ENCODE assay signal across 1 cellular context in the genomic region with DNA sequence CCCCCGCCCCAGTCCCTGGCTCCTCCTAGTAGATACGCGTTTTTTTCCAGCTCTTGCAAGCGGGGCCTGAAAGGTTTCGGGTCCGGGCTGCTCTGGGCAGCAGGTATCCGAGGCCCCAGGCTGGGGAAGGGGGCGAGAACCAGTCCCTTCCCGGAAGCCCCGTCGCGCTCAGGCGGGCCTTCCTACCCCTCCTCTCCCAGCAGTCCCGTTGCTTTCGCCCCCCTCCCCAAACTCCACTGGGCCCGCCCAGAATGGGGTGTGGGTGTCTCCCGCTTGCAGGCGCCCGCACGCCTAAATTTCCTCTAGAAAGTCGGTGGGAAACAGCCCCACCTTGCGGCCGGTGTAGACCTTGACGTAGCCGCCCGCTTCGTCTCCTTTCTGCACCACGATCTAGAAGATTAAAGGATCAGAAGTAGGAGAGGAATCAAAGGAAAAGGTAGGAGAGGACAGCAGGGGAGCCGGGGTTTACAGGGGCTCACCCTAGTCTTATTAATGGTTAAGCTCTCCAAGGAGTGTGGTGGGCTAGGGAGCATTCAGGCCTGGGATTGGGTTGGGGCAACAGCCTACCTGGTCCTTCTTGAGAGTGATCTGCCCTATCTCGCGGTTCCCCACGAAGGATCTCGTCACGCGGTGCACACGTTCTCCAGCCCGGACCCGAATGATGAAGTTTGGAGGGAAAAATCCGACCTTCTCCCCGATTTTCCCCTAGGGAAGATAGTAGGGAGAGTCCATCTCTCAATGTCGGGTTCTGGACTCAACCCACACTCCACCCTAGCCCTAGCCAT.
TF ChIP-seq lines count a peak whose summit lies in the region.

No MANE protein-coding gene starts in this region.

TF ChIP-seq in HEK293, 187 proteins besides CTCF, POLR2A, EP300 and RAD21 (continued from another document):
- TF ChIP-seq, protein P1, sequence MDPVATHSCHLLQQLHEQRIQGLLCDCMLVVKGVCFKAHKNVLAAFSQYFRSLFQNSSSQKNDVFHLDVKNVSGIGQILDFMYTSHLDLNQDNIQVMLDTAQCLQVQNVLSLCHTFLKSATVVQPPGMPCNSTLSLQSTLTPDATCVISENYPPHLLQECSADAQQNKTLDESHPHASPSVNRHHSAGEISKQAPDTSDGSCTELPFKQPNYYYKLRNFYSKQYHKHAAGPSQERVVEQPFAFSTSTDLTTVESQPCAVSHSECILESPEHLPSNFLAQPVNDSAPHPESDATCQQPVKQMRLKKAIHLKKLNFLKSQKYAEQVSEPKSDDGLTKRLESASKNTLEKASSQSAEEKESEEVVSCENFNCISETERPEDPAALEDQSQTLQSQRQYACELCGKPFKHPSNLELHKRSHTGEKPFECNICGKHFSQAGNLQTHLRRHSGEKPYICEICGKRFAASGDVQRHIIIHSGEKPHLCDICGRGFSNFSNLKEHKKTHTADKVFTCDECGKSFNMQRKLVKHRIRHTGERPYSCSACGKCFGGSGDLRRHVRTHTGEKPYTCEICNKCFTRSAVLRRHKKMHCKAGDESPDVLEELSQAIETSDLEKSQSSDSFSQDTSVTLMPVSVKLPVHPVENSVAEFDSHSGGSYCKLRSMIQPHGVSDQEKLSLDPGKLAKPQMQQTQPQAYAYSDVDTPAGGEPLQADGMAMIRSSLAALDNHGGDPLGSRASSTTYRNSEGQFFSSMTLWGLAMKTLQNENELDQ (tag by site-specific recombination; IDR thresholded peaks at IDR 0.05; ENCODE audit: low read depth), result no peak
- TF ChIP-seq ZNF658 (tag by site-specific recombination; IDR thresholded peaks at IDR 0.05), result no peak
- peak; percentile 63 for TF ChIP-seq ZNF654 (tag by site-specific recombination; IDR thresholded peaks at IDR 0.05; ENCODE audit: low read depth)
- no peak for TF ChIP-seq TCF7L2 (IDR thresholded peaks at IDR 0.05; ENCODE audit: borderline replicate concordance, low read depth, low read length)
- TF ChIP-seq ZNF433 (tag by site-specific recombination; IDR thresholded peaks at IDR 0.05; ENCODE audit: low read depth), result no peak
- no peak for TF ChIP-seq ZNF221 (tag by site-specific recombination; IDR thresholded peaks at IDR 0.05; ENCODE audit: borderline replicate concordance)
- TF ChIP-seq, protein P2, sequence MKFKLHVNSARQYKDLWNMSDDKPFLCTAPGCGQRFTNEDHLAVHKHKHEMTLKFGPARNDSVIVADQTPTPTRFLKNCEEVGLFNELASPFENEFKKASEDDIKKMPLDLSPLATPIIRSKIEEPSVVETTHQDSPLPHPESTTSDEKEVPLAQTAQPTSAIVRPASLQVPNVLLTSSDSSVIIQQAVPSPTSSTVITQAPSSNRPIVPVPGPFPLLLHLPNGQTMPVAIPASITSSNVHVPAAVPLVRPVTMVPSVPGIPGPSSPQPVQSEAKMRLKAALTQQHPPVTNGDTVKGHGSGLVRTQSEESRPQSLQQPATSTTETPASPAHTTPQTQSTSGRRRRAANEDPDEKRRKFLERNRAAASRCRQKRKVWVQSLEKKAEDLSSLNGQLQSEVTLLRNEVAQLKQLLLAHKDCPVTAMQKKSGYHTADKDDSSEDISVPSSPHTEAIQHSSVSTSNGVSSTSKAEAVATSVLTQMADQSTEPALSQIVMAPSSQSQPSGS (tag by site-specific recombination; IDR thresholded peaks at IDR 0.05; ENCODE audit: low read depth), result no peak
- no peak for TF ChIP-seq ZBTB20 (tag by site-specific recombination; IDR thresholded peaks at IDR 0.05)
- no peak for TF ChIP-seq ZNF266 (tag by site-specific recombination; IDR thresholded peaks at IDR 0.05; ENCODE audit: low read depth)
- TF ChIP-seq ZIC2 (tag by site-specific recombination; IDR thresholded peaks at IDR 0.05), result peak; percentile 68
- TF ChIP-seq ZNF248 (tag by site-specific recombination; IDR thresholded peaks at IDR 0.05), result no peak
- TF ChIP-seq ZNF626 (tag by site-specific recombination; IDR thresholded peaks at IDR 0.05), result no peak
- TF ChIP-seq ZXDB (tag by site-specific recombination; IDR thresholded peaks at IDR 0.05), result peak; percentile 31; the same call in 1 of the 2 replicates
- TF ChIP-seq ZNF37A (tag by site-specific recombination; IDR thresholded peaks at IDR 0.05), result no peak
- TF ChIP-seq SCRT1 (tag by site-specific recombination; IDR thresholded peaks at IDR 0.05; ENCODE audit: borderline replicate concordance), result no peak
- TF ChIP-seq ZNF121 (tag by site-specific recombination; IDR thresholded peaks at IDR 0.05), result no peak
- peak; percentile 69 for TF ChIP-seq KLF9 (tag by site-specific recombination; IDR thresholded peaks at IDR 0.05; ENCODE audit: low read depth)
- no peak for TF ChIP-seq GLI2 (tag by site-specific recombination; IDR thresholded peaks at IDR 0.05; ENCODE audit: borderline replicate concordance, low read depth)
- no peak for TF ChIP-seq ZNF404 (tag by site-specific recombination; IDR thresholded peaks at IDR 0.05)
- TF ChIP-seq, protein P3, sequence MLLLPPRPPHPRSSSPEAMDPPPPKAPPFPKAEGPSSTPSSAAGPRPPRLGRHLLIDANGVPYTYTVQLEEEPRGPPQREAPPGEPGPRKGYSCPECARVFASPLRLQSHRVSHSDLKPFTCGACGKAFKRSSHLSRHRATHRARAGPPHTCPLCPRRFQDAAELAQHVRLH (tag by site-specific recombination; IDR thresholded peaks at IDR 0.05), result 0 out of 2 replicates have a peak, but pooled peaks have one; percentile 13
- TF ChIP-seq, protein P4, sequence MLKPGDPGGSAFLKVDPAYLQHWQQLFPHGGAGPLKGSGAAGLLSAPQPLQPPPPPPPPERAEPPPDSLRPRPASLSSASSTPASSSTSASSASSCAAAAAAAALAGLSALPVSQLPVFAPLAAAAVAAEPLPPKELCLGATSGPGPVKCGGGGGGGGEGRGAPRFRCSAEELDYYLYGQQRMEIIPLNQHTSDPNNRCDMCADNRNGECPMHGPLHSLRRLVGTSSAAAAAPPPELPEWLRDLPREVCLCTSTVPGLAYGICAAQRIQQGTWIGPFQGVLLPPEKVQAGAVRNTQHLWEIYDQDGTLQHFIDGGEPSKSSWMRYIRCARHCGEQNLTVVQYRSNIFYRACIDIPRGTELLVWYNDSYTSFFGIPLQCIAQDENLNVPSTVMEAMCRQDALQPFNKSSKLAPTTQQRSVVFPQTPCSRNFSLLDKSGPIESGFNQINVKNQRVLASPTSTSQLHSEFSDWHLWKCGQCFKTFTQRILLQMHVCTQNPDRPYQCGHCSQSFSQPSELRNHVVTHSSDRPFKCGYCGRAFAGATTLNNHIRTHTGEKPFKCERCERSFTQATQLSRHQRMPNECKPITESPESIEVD (tag by site-specific recombination; IDR thresholded peaks at IDR 0.05), result no peak
- no peak for TF ChIP-seq ZNF776 (tag by site-specific recombination; IDR thresholded peaks at IDR 0.05; ENCODE audit: borderline replicate concordance)
- TF ChIP-seq ZBTB48 (tag by site-specific recombination; IDR thresholded peaks at IDR 0.05), result no peak
- TF ChIP-seq OVOL3 (tag by site-specific recombination; IDR thresholded peaks at IDR 0.05), result no peak
- no peak for TF ChIP-seq ZNF544 (tag by site-specific recombination; IDR thresholded peaks at IDR 0.05)
- TF ChIP-seq, protein P5, sequence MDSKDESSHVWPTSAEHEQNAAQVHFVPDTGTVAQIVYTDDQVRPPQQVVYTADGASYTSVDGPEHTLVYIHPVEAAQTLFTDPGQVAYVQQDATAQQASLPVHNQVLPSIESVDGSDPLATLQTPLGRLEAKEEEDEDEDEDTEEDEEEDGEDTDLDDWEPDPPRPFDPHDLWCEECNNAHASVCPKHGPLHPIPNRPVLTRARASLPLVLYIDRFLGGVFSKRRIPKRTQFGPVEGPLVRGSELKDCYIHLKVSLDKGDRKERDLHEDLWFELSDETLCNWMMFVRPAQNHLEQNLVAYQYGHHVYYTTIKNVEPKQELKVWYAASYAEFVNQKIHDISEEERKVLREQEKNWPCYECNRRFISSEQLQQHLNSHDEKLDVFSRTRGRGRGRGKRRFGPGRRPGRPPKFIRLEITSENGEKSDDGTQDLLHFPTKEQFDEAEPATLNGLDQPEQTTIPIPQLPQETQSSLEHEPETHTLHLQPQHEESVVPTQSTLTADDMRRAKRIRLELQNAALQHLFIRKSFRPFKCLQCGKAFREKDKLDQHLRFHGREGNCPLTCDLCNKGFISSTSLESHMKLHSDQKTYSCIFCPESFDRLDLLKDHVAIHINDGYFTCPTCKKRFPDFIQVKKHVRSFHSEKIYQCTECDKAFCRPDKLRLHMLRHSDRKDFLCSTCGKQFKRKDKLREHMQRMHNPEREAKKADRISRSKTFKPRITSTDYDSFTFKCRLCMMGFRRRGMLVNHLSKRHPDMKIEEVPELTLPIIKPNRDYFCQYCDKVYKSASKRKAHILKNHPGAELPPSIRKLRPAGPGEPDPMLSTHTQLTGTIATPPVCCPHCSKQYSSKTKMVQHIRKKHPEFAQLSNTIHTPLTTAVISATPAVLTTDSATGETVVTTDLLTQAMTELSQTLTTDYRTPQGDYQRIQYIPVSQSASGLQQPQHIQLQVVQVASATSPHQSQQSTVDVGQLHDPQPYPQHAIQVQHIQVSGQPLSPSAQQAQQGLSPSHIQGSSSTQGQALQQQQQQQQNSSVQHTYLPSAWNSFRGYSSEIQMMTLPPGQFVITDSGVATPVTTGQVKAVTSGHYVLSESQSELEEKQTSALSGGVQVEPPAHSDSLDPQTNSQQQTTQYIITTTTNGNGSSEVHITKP (tag by site-specific recombination; IDR thresholded peaks at IDR 0.05), result peak; percentile 83
- no peak for TF ChIP-seq GLIS1 (tag by site-specific recombination; IDR thresholded peaks at IDR 0.05)
- TF ChIP-seq ZNF837 (tag by site-specific recombination; IDR thresholded peaks at IDR 0.05), result no peak
- no peak for TF ChIP-seq ZNF112 (tag by site-specific recombination; IDR thresholded peaks at IDR 0.05)
- TF ChIP-seq, protein P6, sequence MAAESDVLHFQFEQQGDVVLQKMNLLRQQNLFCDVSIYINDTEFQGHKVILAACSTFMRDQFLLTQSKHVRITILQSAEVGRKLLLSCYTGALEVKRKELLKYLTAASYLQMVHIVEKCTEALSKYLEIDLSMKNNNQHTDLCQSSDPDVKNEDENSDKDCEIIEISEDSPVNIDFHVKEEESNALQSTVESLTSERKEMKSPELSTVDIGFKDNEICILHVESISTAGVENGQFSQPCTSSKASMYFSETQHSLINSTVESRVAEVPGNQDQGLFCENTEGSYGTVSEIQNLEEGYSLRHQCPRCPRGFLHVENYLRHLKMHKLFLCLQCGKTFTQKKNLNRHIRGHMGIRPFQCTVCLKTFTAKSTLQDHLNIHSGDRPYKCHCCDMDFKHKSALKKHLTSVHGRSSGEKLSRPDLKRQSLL (tag by site-specific recombination; IDR thresholded peaks at IDR 0.05), result no peak
- no peak for TF ChIP-seq BCL11B (tag by site-specific recombination; IDR thresholded peaks at IDR 0.05; ENCODE audit: low read depth)
- TF ChIP-seq ZNF223 (tag by site-specific recombination; IDR thresholded peaks at IDR 0.05), result no peak
- TF ChIP-seq ZNF48 (tag by site-specific recombination; IDR thresholded peaks at IDR 0.05), result no peak
- TF ChIP-seq ZNF501 (tag by site-specific recombination; IDR thresholded peaks at IDR 0.05), result no peak
- TF ChIP-seq ZNF211 (tag by site-specific recombination; IDR thresholded peaks at IDR 0.05; ENCODE audit: low read depth), result no peak
- no peak for TF ChIP-seq MZF1 (tag by site-specific recombination; IDR thresholded peaks at IDR 0.05; ENCODE audit: borderline replicate concordance)
- no peak for TF ChIP-seq ZNF214 (tag by site-specific recombination; IDR thresholded peaks at IDR 0.05; ENCODE audit: borderline replicate concordance)
